Comparison of ENCODE assay signal across 16 cellular contexts in the genomic region with DNA sequence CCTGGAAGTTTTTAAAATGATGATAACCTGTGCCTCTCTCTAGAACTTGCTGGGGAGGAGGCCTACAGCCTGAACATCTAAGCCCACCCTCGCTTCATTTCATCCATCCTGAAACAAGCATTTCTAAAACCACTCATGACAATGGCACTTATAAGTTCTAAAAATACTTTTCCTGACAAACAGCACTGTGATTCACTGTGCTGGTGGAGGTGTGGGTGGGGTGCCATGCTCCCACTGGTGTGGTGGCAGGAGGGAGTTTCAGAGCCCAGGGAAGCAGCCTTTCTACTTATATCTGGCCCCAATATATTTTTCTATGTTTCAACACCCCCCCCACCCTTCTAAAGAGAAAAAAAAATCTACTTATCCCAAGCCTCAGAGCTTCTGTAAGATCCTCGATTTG.
"Had no signal": no experiment of that assay in that cellular context is flagged by ENCODE, and none has a peak within 500 bp of the region (broad histone marks: within the 10 kb centered on the region; RNA-seq: fewer than 3 reads in every experiment).

No MANE protein-coding gene starts in this region.

- H3K9me3 ChIP-seq: adrenal gland, esophagus muscularis mucosa, psoas muscle, spleen had no signal

- H3K4me1 ChIP-seq: adrenal gland, esophagus muscularis mucosa, psoas muscle had no signal

- H3K27ac ChIP-seq: adrenal gland, esophagus muscularis mucosa, psoas muscle, spleen had no signal

- H3K27me3 ChIP-seq: adrenal gland, esophagus muscularis mucosa, spleen had no signal

- H3K36me3 ChIP-seq: adrenal gland, esophagus muscularis mucosa, spleen had no signal

- H3K4me3 ChIP-seq: adrenal gland, esophagus muscularis mucosa, psoas muscle, spleen had no signal

- DNase-seq: activated CD4-positive, alpha-beta T cell treated with anti-CD3 and anti-CD28 coated beads, Interleukin-2, amount 50 U/mL, for 48 hours; activated CD4-positive, CD25-positive, alpha-beta regulatory T cell treated with anti-CD3 and anti-CD28 coated beads, Interleukin-2, amount 50 U/mL, for 72 hours; activated CD8-positive, alpha-beta memory T cell treated with anti-CD3 and anti-CD28 coated beads, Interleukin-2, amount 10 ng/mL, durations not matched to agents 7 days and 5 days; activated naive CD4-positive, alpha-beta T cell treated with anti-CD3 and anti-CD28 coated beads for 36 hours; activated T-cell treated with anti-CD3 and anti-CD28 coated beads, Interleukin-2, amount 50 U/mL, for 1 hour; adrenal gland; glutamatergic neuron; immature natural killer cell; mesendoderm; nephron progenitor cell; psoas muscle; T-cell; T1000 had no signal

- ATAC-seq: activated CD8-positive, alpha-beta memory T cell treated with anti-CD3 and anti-CD28 coated beads, Interleukin-2, amount 10 ng/mL, durations not matched to agents 7 days and 5 days; psoas muscle; sciatic nerve; T-cell had no signal
